Comparison of ENCODE assay signal across 7 cellular contexts in the genomic region with DNA sequence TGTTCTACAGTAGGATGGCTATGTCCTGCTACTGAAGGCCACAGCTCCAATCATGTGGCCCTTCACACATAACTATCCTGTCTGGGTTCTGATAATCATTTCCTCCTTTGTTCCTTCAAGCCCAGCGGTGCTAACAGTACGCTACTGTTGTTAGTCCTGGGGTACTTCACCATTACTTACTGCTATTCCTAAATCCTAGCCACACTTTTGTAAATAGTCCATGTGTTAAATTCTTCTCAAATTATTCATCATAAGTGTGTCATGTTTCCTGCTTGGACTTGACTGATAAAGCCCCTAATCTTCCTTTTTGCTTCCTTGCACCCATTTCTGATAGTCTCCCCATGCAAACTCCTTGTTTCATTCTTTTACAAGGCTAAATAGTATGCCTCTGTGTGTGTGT.
"Had no signal": no experiment of that assay in that cellular context is flagged by ENCODE, and none has a peak within 500 bp of the region (broad histone marks: within the 10 kb centered on the region; RNA-seq: fewer than 3 reads in every experiment).

No MANE protein-coding gene starts in this region.

- H3K27ac ChIP-seq: HL-60 had no signal

- FAIRE-seq: HepG2, HTR-8/SVneo, K562 had no signal

- DNase-seq: IMR-90, KBM-7 had no signal

- H3K27ac Mint-ChIP-seq: IgD-negative memory B cell had no signal

- ATAC-seq: HepG2, K562 had no signal

- H3K4me3 Mint-ChIP-seq: IgD-negative memory B cell had no signal

- H3K4me3 ChIP-seq: K562 had no signal

- H3K27me3 Mint-ChIP-seq: IgD-negative memory B cell had no signal

- H3K36me3 Mint-ChIP-seq: IgD-negative memory B cell had no signal

- H3K4me1 Mint-ChIP-seq: IgD-negative memory B cell had no signal
